In the genomic region with DNA sequence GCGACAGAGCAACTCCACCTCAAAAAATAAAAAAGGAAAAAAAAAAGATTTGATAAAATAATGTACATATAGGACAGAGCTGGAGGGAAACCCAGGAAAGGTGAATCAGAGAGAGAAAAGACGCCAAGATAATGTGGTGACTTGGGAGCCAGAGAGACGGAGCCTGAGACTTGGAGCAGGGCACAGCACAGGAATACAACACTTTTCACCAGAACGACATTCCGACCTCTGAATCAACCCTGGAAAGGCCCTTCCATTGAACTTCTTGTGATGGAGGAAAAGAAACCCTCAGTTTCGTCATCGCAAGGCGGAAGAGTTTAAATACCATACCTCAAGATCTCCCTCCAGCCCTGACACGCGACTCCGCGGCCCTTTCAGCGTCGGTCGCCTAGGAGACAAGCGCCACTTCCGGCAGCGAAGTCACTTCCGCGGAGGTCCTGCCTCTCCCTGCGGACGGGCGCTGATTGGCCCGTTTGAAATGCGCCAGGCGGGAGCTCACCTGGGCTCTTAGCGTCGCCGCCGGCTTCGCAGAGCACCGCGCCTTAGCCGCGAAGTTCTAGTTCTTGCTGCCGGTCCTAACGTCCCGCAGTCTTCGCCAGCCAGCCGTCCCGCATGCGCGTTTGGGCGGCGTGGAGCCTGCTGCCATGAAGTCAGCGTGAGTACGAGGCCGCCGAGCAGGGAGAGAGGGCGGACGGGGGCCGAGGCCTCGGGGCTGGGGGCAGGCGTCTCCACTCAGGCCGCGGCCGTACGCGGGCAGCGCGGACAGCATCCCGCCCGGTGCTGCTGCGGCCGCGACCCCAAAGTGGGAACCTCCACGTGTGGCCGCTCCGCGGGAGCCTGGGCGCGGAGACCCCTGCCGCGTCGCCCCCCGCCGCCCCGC, we compare ENCODE assay signal across 1 cellular context.
A peak's percentile ranks its signal among the peaks of the same experiment; 100 is the strongest.
TF ChIP-seq lines count a peak whose summit lies in the region.

A gene (plus strand): TSS at position 528 of the 880 bp plus-strand sequence. CDS start 117 bp downstream, at position 645.

TF ChIP-seq in HepG2, 621 proteins besides CTCF, POLR2A, EP300 and RAD21 (continued from another document and continues in another):
- TF ChIP-seq, protein P1, sequence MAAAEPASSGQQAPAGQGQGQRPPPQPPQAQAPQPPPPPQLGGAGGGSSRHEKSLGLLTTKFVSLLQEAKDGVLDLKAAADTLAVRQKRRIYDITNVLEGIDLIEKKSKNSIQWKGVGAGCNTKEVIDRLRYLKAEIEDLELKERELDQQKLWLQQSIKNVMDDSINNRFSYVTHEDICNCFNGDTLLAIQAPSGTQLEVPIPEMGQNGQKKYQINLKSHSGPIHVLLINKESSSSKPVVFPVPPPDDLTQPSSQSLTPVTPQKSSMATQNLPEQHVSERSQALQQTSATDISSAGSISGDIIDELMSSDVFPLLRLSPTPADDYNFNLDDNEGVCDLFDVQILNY (CRISPR knock-in tag; conservative IDR thresholded peaks at IDR 0.05), result peak; percentile 98
- TF ChIP-seq, protein P2, sequence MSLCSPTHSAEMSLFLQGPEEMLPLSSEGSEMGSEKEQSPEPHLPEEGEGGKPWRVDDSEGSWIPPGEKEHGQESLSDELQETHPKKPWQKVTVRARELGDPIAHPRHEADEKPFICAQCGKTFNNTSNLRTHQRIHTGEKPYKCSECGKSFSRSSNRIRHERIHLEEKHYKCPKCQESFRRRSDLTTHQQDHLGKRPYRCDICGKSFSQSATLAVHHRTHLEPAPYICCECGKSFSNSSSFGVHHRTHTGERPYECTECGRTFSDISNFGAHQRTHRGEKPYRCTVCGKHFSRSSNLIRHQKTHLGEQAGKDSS (CRISPR knock-in tag; IDR thresholded peaks at IDR 0.05; ENCODE audit: borderline replicate concordance, low read depth), result peak; percentile 25; the same call in 1 of the 2 replicates
- TF ChIP-seq SATB2 (CRISPR knock-in tag; IDR thresholded peaks at IDR 0.05) (0 out of 2 replicates have a peak, but pooled peaks have one; percentile 31), KAT8 (CRISPR knock-in tag; IDR thresholded peaks at IDR 0.05) (peak; percentile 62), ZNF879 (CRISPR knock-in tag; IDR thresholded peaks at IDR 0.05) (peak; percentile 94; the same call in 1 of the 2 replicates), ZNF713 (CRISPR knock-in tag; IDR thresholded peaks at IDR 0.05) (peak; percentile 51; the same call in 1 of the 2 replicates), ZNF335 (CRISPR knock-in tag; IDR thresholded peaks at IDR 0.05) (no peak), SP2 (CRISPR knock-in tag; IDR thresholded peaks at IDR 0.05) (peak; percentile 75), ZNF747 (CRISPR knock-in tag; IDR thresholded peaks at IDR 0.05; ENCODE audit: borderline replicate concordance) (0 out of 2 replicates have a peak, but pooled peaks have one; percentile 45), ZNF777 (CRISPR knock-in tag; IDR thresholded peaks at IDR 0.05) (peak; percentile 52), ZNF326 (CRISPR knock-in tag; IDR thresholded peaks at IDR 0.05; ENCODE audit: borderline replicate concordance) (no peak), HOXA3 (CRISPR knock-in tag; IDR thresholded peaks at IDR 0.05) (peak; percentile 81; the same call in 1 of the 2 replicates), PHF20 (CRISPR knock-in tag; IDR thresholded peaks at IDR 0.05) (peak; percentile 51; the same call in 1 of the 2 replicates), SKI (IDR thresholded peaks at IDR 0.05; ENCODE audit: partially characterized antibody) (peak; percentile 26), ZNF263 (CRISPR knock-in tag; IDR thresholded peaks at IDR 0.05) (no peak), ZFP82 (CRISPR knock-in tag; IDR thresholded peaks at IDR 0.05; ENCODE audit: borderline replicate concordance) (no peak), GABPA (IDR thresholded peaks at IDR 0.05; ENCODE audit: low read depth, low read length) (peak; percentile 89), GABPA (CRISPR knock-in tag; IDR thresholded peaks at IDR 0.05; ENCODE audit: low read depth) (peak; percentile 97), ZNF12 (CRISPR knock-in tag; IDR thresholded peaks at IDR 0.05) (no peak), ZNF589 (CRISPR knock-in tag; conservative IDR thresholded peaks at IDR 0.05) (0 out of 2 replicates have a peak, but pooled peaks have one; percentile 39), KDM5B (CRISPR knock-in tag; IDR thresholded peaks at IDR 0.05; ENCODE audit: borderline replicate concordance) (peak; percentile 79; the same call in 1 of the 2 replicates), ZNF619 (CRISPR knock-in tag; IDR thresholded peaks at IDR 0.05) (0 out of 2 replicates have a peak, but pooled peaks have one; percentile 59), ZNF10 (CRISPR knock-in tag; IDR thresholded peaks at IDR 0.05; ENCODE audit: borderline replicate concordance, low read depth) (no peak), ZBTB3 (CRISPR knock-in tag; IDR thresholded peaks at IDR 0.05; ENCODE audit: borderline replicate concordance, low read depth) (no peak), POGZ (CRISPR knock-in tag; IDR thresholded peaks at IDR 0.05) (peak; percentile 82), NFE2L1 (CRISPR knock-in tag; IDR thresholded peaks at IDR 0.05; ENCODE audit: borderline replicate concordance) (no peak), ZKSCAN8 (CRISPR knock-in tag; IDR thresholded peaks at IDR 0.05; ENCODE audit: borderline replicate concordance) (no peak; the same call in 1 of the 2 replicates), KMT2A (CRISPR knock-in tag; IDR thresholded peaks at IDR 0.05) (peak; percentile 97), ZNF839 (CRISPR knock-in tag; IDR thresholded peaks at IDR 0.05; ENCODE audit: borderline replicate concordance) (peak; percentile 93)
- TF ChIP-seq, protein P3, sequence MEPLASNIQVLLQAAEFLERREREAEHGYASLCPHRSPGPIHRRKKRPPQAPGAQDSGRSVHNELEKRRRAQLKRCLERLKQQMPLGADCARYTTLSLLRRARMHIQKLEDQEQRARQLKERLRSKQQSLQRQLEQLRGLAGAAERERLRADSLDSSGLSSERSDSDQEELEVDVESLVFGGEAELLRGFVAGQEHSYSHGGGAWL (CRISPR knock-in tag; IDR thresholded peaks at IDR 0.05), result 0 out of 2 replicates have a peak, but pooled peaks have one; percentile 72
- TF ChIP-seq, protein P4, sequence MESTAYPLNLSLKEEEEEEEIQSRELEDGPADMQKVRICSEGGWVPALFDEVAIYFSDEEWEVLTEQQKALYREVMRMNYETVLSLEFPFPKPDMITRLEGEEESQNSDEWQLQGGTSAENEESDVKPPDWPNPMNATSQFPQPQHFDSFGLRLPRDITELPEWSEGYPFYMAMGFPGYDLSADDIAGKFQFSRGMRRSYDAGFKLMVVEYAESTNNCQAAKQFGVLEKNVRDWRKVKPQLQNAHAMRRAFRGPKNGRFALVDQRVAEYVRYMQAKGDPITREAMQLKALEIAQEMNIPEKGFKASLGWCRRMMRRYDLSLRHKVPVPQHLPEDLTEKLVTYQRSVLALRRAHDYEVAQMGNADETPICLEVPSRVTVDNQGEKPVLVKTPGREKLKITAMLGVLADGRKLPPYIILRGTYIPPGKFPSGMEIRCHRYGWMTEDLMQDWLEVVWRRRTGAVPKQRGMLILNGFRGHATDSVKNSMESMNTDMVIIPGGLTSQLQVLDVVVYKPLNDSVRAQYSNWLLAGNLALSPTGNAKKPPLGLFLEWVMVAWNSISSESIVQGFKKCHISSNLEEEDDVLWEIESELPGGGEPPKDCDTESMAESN (CRISPR knock-in tag; conservative IDR thresholded peaks at IDR 0.05), result peak; percentile 96
- TF ChIP-seq, protein P5, sequence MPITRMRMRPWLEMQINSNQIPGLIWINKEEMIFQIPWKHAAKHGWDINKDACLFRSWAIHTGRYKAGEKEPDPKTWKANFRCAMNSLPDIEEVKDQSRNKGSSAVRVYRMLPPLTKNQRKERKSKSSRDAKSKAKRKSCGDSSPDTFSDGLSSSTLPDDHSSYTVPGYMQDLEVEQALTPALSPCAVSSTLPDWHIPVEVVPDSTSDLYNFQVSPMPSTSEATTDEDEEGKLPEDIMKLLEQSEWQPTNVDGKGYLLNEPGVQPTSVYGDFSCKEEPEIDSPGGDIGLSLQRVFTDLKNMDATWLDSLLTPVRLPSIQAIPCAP (CRISPR knock-in tag; IDR thresholded peaks at IDR 0.05; ENCODE audit: low read depth), result no peak
- TF ChIP-seq, protein P6, sequence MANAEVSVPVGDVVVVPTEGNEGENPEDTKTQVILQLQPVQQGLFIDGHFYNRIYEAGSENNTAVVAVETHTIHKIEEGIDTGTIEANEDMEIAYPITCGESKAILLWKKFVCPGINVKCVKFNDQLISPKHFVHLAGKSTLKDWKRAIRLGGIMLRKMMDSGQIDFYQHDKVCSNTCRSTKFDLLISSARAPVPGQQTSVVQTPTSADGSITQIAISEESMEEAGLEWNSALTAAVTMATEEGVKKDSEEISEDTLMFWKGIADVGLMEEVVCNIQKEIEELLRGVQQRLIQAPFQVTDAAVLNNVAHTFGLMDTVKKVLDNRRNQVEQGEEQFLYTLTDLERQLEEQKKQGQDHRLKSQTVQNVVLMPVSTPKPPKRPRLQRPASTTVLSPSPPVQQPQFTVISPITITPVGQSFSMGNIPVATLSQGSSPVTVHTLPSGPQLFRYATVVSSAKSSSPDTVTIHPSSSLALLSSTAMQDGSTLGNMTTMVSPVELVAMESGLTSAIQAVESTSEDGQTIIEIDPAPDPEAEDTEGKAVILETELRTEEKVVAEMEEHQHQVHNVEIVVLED (CRISPR knock-in tag; IDR thresholded peaks at IDR 0.05; ENCODE audit: borderline replicate concordance), result peak; percentile 69; the same call in 1 of the 2 replicates
- TF ChIP-seq, protein P7, sequence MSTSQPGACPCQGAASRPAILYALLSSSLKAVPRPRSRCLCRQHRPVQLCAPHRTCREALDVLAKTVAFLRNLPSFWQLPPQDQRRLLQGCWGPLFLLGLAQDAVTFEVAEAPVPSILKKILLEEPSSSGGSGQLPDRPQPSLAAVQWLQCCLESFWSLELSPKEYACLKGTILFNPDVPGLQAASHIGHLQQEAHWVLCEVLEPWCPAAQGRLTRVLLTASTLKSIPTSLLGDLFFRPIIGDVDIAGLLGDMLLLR (CRISPR knock-in tag; IDR thresholded peaks at IDR 0.05), result peak; percentile 84
- TF ChIP-seq, protein P8, sequence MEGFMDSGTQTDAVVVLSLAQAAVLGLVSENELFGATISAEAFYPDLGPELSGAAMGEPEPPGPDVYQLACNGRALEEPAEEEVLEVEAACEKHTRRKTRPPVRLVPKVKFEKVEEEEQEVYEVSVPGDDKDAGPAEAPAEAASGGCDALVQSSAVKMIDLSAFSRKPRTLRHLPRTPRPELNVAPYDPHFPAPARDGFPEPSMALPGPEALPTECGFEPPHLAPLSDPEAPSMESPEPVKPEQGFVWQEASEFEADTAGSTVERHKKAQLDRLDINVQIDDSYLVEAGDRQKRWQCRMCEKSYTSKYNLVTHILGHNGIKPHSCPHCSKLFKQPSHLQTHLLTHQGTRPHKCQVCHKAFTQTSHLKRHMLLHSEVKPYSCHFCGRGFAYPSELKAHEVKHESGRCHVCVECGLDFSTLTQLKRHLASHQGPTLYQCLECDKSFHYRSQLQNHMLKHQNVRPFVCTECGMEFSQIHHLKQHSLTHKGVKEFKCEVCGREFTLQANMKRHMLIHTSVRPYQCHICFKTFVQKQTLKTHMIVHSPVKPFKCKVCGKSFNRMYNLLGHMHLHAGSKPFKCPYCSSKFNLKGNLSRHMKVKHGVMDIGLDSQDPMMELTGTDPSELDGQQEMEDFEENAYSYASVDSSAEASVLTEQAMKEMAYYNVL (CRISPR knock-in tag; IDR thresholded peaks at IDR 0.05; ENCODE audit: borderline replicate concordance), result no peak
- TF ChIP-seq, protein P9, sequence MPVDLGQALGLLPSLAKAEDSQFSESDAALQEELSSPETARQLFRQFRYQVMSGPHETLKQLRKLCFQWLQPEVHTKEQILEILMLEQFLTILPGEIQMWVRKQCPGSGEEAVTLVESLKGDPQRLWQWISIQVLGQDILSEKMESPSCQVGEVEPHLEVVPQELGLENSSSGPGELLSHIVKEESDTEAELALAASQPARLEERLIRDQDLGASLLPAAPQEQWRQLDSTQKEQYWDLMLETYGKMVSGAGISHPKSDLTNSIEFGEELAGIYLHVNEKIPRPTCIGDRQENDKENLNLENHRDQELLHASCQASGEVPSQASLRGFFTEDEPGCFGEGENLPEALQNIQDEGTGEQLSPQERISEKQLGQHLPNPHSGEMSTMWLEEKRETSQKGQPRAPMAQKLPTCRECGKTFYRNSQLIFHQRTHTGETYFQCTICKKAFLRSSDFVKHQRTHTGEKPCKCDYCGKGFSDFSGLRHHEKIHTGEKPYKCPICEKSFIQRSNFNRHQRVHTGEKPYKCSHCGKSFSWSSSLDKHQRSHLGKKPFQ (CRISPR knock-in tag; IDR thresholded peaks at IDR 0.05; ENCODE audit: insufficient replicate concordance), result no peak
- TF ChIP-seq, protein P10, sequence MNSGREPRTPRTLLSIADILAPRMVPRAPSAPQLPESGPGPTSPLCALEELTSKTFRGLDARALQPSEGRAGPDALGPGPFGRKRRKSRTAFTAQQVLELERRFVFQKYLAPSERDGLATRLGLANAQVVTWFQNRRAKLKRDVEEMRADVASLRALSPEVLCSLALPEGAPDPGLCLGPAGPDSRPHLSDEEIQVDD (CRISPR knock-in tag; IDR thresholded peaks at IDR 0.05; ENCODE audit: borderline replicate concordance), result 0 out of 2 replicates have a peak, but pooled peaks have one; percentile 64
- TF ChIP-seq, protein P11, sequence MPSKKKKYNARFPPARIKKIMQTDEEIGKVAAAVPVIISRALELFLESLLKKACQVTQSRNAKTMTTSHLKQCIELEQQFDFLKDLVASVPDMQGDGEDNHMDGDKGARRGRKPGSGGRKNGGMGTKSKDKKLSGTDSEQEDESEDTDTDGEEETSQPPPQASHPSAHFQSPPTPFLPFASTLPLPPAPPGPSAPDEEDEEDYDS (CRISPR knock-in tag; IDR thresholded peaks at IDR 0.05), result 0 out of 2 replicates have a peak, but pooled peaks have one; percentile 36
- TF ChIP-seq, protein P12, sequence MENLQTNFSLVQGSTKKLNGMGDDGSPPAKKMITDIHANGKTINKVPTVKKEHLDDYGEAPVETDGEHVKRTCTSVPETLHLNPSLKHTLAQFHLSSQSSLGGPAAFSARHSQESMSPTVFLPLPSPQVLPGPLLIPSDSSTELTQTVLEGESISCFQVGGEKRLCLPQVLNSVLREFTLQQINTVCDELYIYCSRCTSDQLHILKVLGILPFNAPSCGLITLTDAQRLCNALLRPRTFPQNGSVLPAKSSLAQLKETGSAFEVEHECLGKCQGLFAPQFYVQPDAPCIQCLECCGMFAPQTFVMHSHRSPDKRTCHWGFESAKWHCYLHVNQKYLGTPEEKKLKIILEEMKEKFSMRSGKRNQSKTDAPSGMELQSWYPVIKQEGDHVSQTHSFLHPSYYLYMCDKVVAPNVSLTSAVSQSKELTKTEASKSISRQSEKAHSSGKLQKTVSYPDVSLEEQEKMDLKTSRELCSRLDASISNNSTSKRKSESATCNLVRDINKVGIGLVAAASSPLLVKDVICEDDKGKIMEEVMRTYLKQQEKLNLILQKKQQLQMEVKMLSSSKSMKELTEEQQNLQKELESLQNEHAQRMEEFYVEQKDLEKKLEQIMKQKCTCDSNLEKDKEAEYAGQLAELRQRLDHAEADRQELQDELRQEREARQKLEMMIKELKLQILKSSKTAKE (CRISPR knock-in tag; IDR thresholded peaks at IDR 0.05; ENCODE audit: borderline replicate concordance), result no peak
